ENCODE assay signal across 13 cellular contexts in genomic region chr1:182565537-182565936, GRCh38. TPM values are rescaled to one million over a fixed set of nuclear protein-coding genes. Genes with fewer than 3 reads are reported as not detected.
A peak's percentile ranks its signal among the peaks of the same experiment; 100 is the strongest.
DNase-seq lines count a peak whose midpoint lies in the region; ATAC-seq, FAIRE-seq and TF ChIP-seq lines count a peak whose summit lies in the region.
"Had no signal": no experiment of that assay in that cellular context is flagged by ENCODE, and none has a peak within 500 bp of the region (broad histone marks: within the 10 kb centered on the region; RNA-seq: fewer than 3 reads in every experiment).

No MANE protein-coding gene starts in this region.

- no peaks in the 10 kb centered on the region for H4K20me1 ChIP-seq in OCI-LY7 (ENCODE audit: insufficient read depth, low read length)

- no TSS peak for BruUV-seq in OCI-LY7 (replicated peaks; lab: Mats Ljungman, UMichigan)

- FAIRE-seq in GM12891 (lab: Jason Lieb, UNC), result peak; percentile 76
- FAIRE-seq: H54 had no signal

- ATAC-seq in HG03039 (IDR thresholded peaks at IDR 0.05; ENCODE audit: unreplicated experiment) (no peak), heart right ventricle (no peak)
- ATAC-seq: CD8-positive, alpha-beta T cell; HCT116 had no signal

- DNase-seq in GM12891 (ENCODE audit: insufficient read length, low spot score) (no peak), OCI-LY7 (ENCODE audit: low spot score) (no peak), choroid plexus epithelial cell (ENCODE audit: low read depth) (peak; percentile 39), SHP77 treated with DMSO at 0.1 percent for 48 hours (lab: John Stamatoyannopoulos, UW) (no peak), heart right ventricle (no peak), SJCRH30 (no peak)
- DNase-seq: CD8-positive, alpha-beta T cell; DMS 273 treated with DMSO at 0.1 percent for 48 hours; GM23248 had no signal

- POLR2A ChIA-PET in OCI-LY7 (lab: Charles Lee), result interaction anchor here (0.8 to 1.6 kb wide), 3 partner anchors 9 to 116 kb away, joined by 3 to 5 read pairs (median 5); no protein-coding TSS in a partner anchor

- TF ChIP-seq POLR2A in GM12891 (IDR thresholded peaks at IDR 0.05; ENCODE audit: low read depth, low read length), result no peak

- H3K4me2 ChIP-seq in OCI-LY7 (ENCODE audit: low read length), result no peak overlapping the region

- peak overlapping the region; percentile 27; the same call in 1 of the 2 replicates for H2AFZ ChIP-seq in OCI-LY7 (ENCODE audit: low read length)
- H2AFZ ChIP-seq: GM23248 had no signal

- H3K9me3 ChIP-seq in OCI-LY7 (ENCODE audit: low read length), result peaks cover 13% of the 10 kb centered on the region; the same call in 1 of the 2 replicates
- H3K9me3 ChIP-seq in heart right ventricle, result peaks cover 0 to 10% (median 0%) of the 10 kb centered on the region in 11 donors
- no peaks in the 10 kb centered on the region for H3K9me3 ChIP-seq in SJCRH30 (replicated peaks)

- H3K4me1 ChIP-seq in OCI-LY7 (ENCODE audit: insufficient read depth, low read length, poor library complexity, severe bottlenecking) (peaks cover 36% of the 10 kb centered on the region), heart right ventricle (no peaks in the 10 kb centered on the region), SJCRH30 (peaks cover 3% of the 10 kb centered on the region)

- intact Hi-C loops in OCI-LY7 (cut with micrococcal nuclease; ENCODE audit: unreplicated experiment), result loop anchor here (10.0 kb wide), 1 partner anchor 121 kb away; no protein-coding TSS in a partner anchor
- intact Hi-C loops in heart right ventricle (cut with DNase I), result no loop called here

- no peaks in the 10 kb centered on the region for H3K9me2 ChIP-seq in OCI-LY7 (ENCODE audit: insufficient read depth, low read length)

- H3K27ac ChIP-seq in OCI-LY7 (ENCODE audit: low read depth, low read length, poor library complexity, severe bottlenecking), result no peak overlapping the region
- no peak overlapping the region for H3K27ac ChIP-seq in heart right ventricle
- no peak overlapping the region for H3K27ac ChIP-seq in SJCRH30
- H3K27ac ChIP-seq: GM23248, HL-60 had no signal

- H3K79me2 ChIP-seq in OCI-LY7 (ENCODE audit: insufficient read depth, low read depth, low read length), result no peaks in the 10 kb centered on the region

- WGBS in heart right ventricle, 2 donors, result 76 to 87% methylated on average over 3 of the region's 3 CpGs

- H3K4me3 ChIP-seq in OCI-LY7 (ENCODE audit: low read depth, low read length, poor library complexity, severe bottlenecking), result no peak overlapping the region
- no peak overlapping the region for H3K4me3 ChIP-seq in choroid plexus epithelial cell (ENCODE audit: low read depth, low read length)
- H3K4me3 ChIP-seq in heart right ventricle, result no peak overlapping the region
- no peak overlapping the region for H3K4me3 ChIP-seq in SJCRH30
- H3K4me3 ChIP-seq: GM23248 had no signal

- CTCF ChIA-PET in OCI-LY7 (lab: Charles Lee; ENCODE audit: unreplicated experiment), result no interaction called here

- TF ChIP-seq CTCF in OCI-LY7 (conservative IDR thresholded peaks at IDR 0.05; ENCODE audit: low read length) (no peak), choroid plexus epithelial cell (conservative IDR thresholded peaks at IDR 0.05; ENCODE audit: low read depth, low read length) (no peak), heart right ventricle (IDR thresholded peaks at IDR 0.05) (no peak)

- H3K27me3 ChIP-seq in heart right ventricle, result no peaks in the 10 kb centered on the region
- no peaks in the 10 kb centered on the region for H3K27me3 ChIP-seq in SJCRH30

- no peaks in the 10 kb centered on the region; the same call in 1 of the 2 replicates for H3K36me3 ChIP-seq in OCI-LY7 (ENCODE audit: insufficient read depth, low read length)
- H3K36me3 ChIP-seq in heart right ventricle, result no peaks in the 10 kb centered on the region
- no peaks in the 10 kb centered on the region for H3K36me3 ChIP-seq in SJCRH30

TF ChIP-seq in GM12891, 5 proteins besides CTCF, POLR2A, EP300 and RAD21:
- TF ChIP-seq PAX5 (IDR thresholded peaks at IDR 0.05; ENCODE audit: insufficient read depth, low read length, severe bottlenecking) (no peak), POLR2AphosphoS5 (IDR thresholded peaks at IDR 0.05; ENCODE audit: low read depth, low read length) (no peak), TAF1 (IDR thresholded peaks at IDR 0.05; ENCODE audit: low read depth, low read length) (no peak), POU2F2 (IDR thresholded peaks at IDR 0.05; ENCODE audit: low read depth, low read length) (no peak), SPI1 (IDR thresholded peaks at IDR 0.05; ENCODE audit: low read depth, low read length) (no peak)

RNA-seq across cellular contexts. Expression of gene RNASEL, which starts 23.5 kb away (rescaled TPM):
- polyA plus RNA-seq in GM12891 (2012; ENCODE audit: low read depth, missing spikeins), result 2.8 TPM
- total RNA-seq in OCI-LY7 (2014; rRNA removed; shearing (Covaris generic)), result 1.3 and 2.2 TPM in 2 replicates
- total RNA-seq in OCI-LY7 (2022) (3.0 and 4.0 TPM in 2 replicates), heart right ventricle (1 to 10 TPM; 1.5 to 4.7 (median 3.5) TPM)
- 1 to 10 TPM; 1.4 to 2.2 TPM for polyA plus RNA-seq in heart right ventricle
- 1.2 and 1.5 TPM in 2 replicates for total RNA-seq in SJCRH30 (2014; rRNA removed; shearing (Covaris generic))

RNA-seq across cellular contexts. Expression of gene RGS16, which starts 38.7 kb away (rescaled TPM):
- 40.3 TPM for polyA plus RNA-seq in GM12891 (2012; ENCODE audit: low read depth, missing spikeins)
- 17.9 and 20.1 TPM in 2 replicates for total RNA-seq in OCI-LY7 (2014; rRNA removed; shearing (Covaris generic))
- total RNA-seq in OCI-LY7 (2022), result 22.5 and 29.5 TPM in 2 replicates
- total RNA-seq in heart right ventricle, result 1 to 10 TPM in 9 of 10 donors, under 1 TPM in 1; 0.42 to 8.7 (median 2.1) TPM
- polyA plus RNA-seq in heart right ventricle, result 1 to 10 TPM; 2.5 TPM
- 96.7 and 101 TPM in 2 replicates for total RNA-seq in SJCRH30 (2014; rRNA removed; shearing (Covaris generic))
